8 cellular contexts compared by ENCODE assay signal in genomic region chr12:7934560-7935463, GRCh38. TPM values are rescaled to one million over a fixed set of nuclear protein-coding genes. Genes with fewer than 3 reads are reported as not detected.
A peak's percentile ranks its signal among the peaks of the same experiment; 100 is the strongest.
DNase-seq lines count a peak whose midpoint lies in the region; ATAC-seq and TF ChIP-seq lines count a peak whose summit lies in the region.

No MANE protein-coding gene starts in this region.

- H3K23ac ChIP-seq in H9 (ENCODE audit: insufficient read length, low read depth, low read length) = no peak overlapping the region

- no peak overlapping the region for H3K56ac ChIP-seq in H9 (ENCODE audit: insufficient read length, low read depth, low read length)

- no CpG with 5 or more reads among the region's 24 CpGs for WGBS in H9 (ENCODE audit: extremely low coverage, insufficient read length, low lambda C conversion rate)

- no peak overlapping the region for H4K8ac ChIP-seq in H9 (replicated peaks; ENCODE audit: insufficient read length, low read depth, low read length)

- no peaks in the 10 kb centered on the region for H3K9me3 ChIP-seq in A673 (ENCODE audit: low read depth, low read length, poor library complexity, severe bottlenecking)
- no peaks in the 10 kb centered on the region for H3K9me3 ChIP-seq in H9 (ENCODE audit: control insufficient read depth, low read depth, low read length)
- H3K9me3 ChIP-seq in muscle layer of colon (ENCODE audit: low read length) = no peaks in the 10 kb centered on the region

- no peak overlapping the region for H2BK120ac ChIP-seq in H9 (ENCODE audit: low read depth, low read length, poor library complexity, severe bottlenecking)

- H3K23me2 ChIP-seq in H9 (ENCODE audit: insufficient read length, low read depth, low read length, poor library complexity, severe bottlenecking) = peaks cover 11% of the 10 kb centered on the region

- no peak overlapping the region for H3K27ac Mint-ChIP-seq in H9

- no peak overlapping the region for H2BK12ac ChIP-seq in H9 (ENCODE audit: insufficient read length, low read depth, low read length)

- H4K20me1 ChIP-seq in H9 (ENCODE audit: control insufficient read depth, insufficient read depth, insufficient read length) = no peaks in the 10 kb centered on the region

- H3K9ac ChIP-seq in H9 (ENCODE audit: extremely low read depth, insufficient read length, low read length) (peak overlapping the region; percentile 96), muscle layer of colon (ENCODE audit: low read length) (peak overlapping the region; percentile 84)

- no TSS peak for BruUV-seq in A673 (replicated peaks; lab: Mats Ljungman, UMichigan)

- H3K4me3 ChIP-seq in A673 (ENCODE audit: low read depth, low read length, poor library complexity, severe bottlenecking) (peak overlapping the region; percentile 59), dorsolateral prefrontal cortex (peak overlapping the region; percentile 28 to 92 (median 73)), muscle layer of colon (ENCODE audit: low read depth in 1 of 2, low read length in 2 of 2) (peak overlapping the region; percentile 40 to 71)

- DNase-seq in A673 (ENCODE audit: low spot score) (no peak), H9 (no peak), dorsolateral prefrontal cortex (peak in 1 of 10 donors; percentile 32), RPMI8226 (no peak), MV-4-11 (lab: John Stamatoyannopoulos, UW) (no peak)

- no peak overlapping the region for H3K18ac ChIP-seq in H9 (ENCODE audit: insufficient read length, low read depth, low read length)

- peak overlapping the region; percentile 70 for H3K27ac ChIP-seq in A673 (ENCODE audit: low read depth, low read length, poor library complexity, severe bottlenecking)
- no peak overlapping the region for H3K27ac ChIP-seq in H9 (ENCODE audit: insufficient read length, low read depth, low read length)
- H3K27ac ChIP-seq in dorsolateral prefrontal cortex = peak overlapping the region in 57 of 59 donors; percentile 25 to 96 (median 88)
- peak overlapping the region; percentile 75 for H3K27ac ChIP-seq in muscle layer of colon (ENCODE audit: low read depth, low read length)

- TF ChIP-seq CTCF in A673 (conservative IDR thresholded peaks at IDR 0.05; ENCODE audit: low read depth, low read length) (no peak), H9 (conservative IDR thresholded peaks at IDR 0.05) (no peak), dorsolateral prefrontal cortex (IDR thresholded peaks at IDR 0.05 in 54 of 56, conservative IDR thresholded peaks at IDR 0.05 in 2 of 56; ENCODE audit: low read depth in 1 of 56, partially characterized antibody in 56 of 56) (no peak)

- H3K14ac ChIP-seq in H9 (ENCODE audit: insufficient read depth, low read length) = no peak overlapping the region

- ATAC-seq in GM18511 (IDR thresholded peaks at IDR 0.05; ENCODE audit: unreplicated experiment) (no peak), HG03039 (IDR thresholded peaks at IDR 0.05; ENCODE audit: unreplicated experiment) (no peak)

- H3K4me1 Mint-ChIP-seq in H9 = peaks cover 17 to 20% of the 10 kb centered on the region in 2 experiments

- H2BK15ac ChIP-seq in H9 (ENCODE audit: low read depth, low read length) = no peak overlapping the region

- H3K79me1 ChIP-seq in H9 (ENCODE audit: insufficient read depth, low read depth, low read length, poor library complexity, severe bottlenecking) = no peaks in the 10 kb centered on the region

- no peak overlapping the region for H2AK5ac ChIP-seq in H9 (ENCODE audit: insufficient read length, low read length)

- H3K27me3 Mint-ChIP-seq in H9 (ENCODE audit: low read depth) = no peaks in the 10 kb centered on the region

- H3K4me1 ChIP-seq in A673 (ENCODE audit: insufficient read depth, low read length, poor library complexity, severe bottlenecking) (peaks cover 35% of the 10 kb centered on the region), H9 (ENCODE audit: insufficient read depth, low read length) (no peaks in the 10 kb centered on the region), muscle layer of colon (ENCODE audit: insufficient read depth, low read length) (peaks cover 17% of the 10 kb centered on the region)

- no peak overlapping the region for H3K4me3 Mint-ChIP-seq in H9

- intact Hi-C loops in A673 (cut with micrococcal nuclease; ENCODE audit: unreplicated experiment) (loop anchor here (5.0 kb wide), 2 partner anchors 37 to 302 kb away; no protein-coding TSS in a partner anchor), dorsolateral prefrontal cortex (cut with DNase I) (loop anchor here (2.0 to 10.0 kb wide), 4 partner anchors 26 to 90 kb away; no protein-coding TSS in a partner anchor)

- peaks cover 29% of the 10 kb centered on the region for H3K36me3 ChIP-seq in A673 (ENCODE audit: insufficient read depth, low read length, poor library complexity, severe bottlenecking)
- H3K36me3 ChIP-seq in muscle layer of colon (ENCODE audit: insufficient read depth, low read length) = peaks cover 16% of the 10 kb centered on the region

- POLR2A ChIA-PET in A673 (lab: Charles Lee; ENCODE audit: low non-redundant PET) = no interaction called here

- no peak overlapping the region for H4K5ac ChIP-seq in H9 (ENCODE audit: insufficient read length, low read depth, low read length)

- H3K27me3 ChIP-seq in A673 (replicated peaks; ENCODE audit: insufficient read depth, low read depth, low read length, poor library complexity) (no peaks in the 10 kb centered on the region), H9 (ENCODE audit: insufficient read depth, low read length) (no peaks in the 10 kb centered on the region), dorsolateral prefrontal cortex (no peaks in the 10 kb centered on the region), muscle layer of colon (ENCODE audit: control insufficient read depth in 1 of 2, insufficient read depth in 2 of 2, low read length in 2 of 2) (no peaks in the 10 kb centered on the region)

- H3K79me2 ChIP-seq in H9 (ENCODE audit: insufficient read depth, low read length) = peaks cover 24% of the 10 kb centered on the region

- H3K9me3 Mint-ChIP-seq in H9 = no peaks in the 10 kb centered on the region

- H3K36me3 Mint-ChIP-seq in H9 (ENCODE audit: insufficient read depth in 1 of 3, low read depth in 3 of 3) = peaks cover 0 to 16% (median 0%) of the 10 kb centered on the region in 3 experiments; a peak in 6 of 7 replicates

- no peak overlapping the region for H2BK5ac ChIP-seq in H9 (ENCODE audit: insufficient read length, low read length)

- H3K4ac ChIP-seq in H9 (ENCODE audit: low read depth, low read length) = no peak overlapping the region

- peak overlapping the region; percentile 90 for H3K4me2 ChIP-seq in H9 (ENCODE audit: insufficient read depth, insufficient read length, low read length)

- H2AFZ ChIP-seq in H9 (ENCODE audit: low read length) = no peak overlapping the region

- no peak overlapping the region for H2BK20ac ChIP-seq in H9 (ENCODE audit: low read depth, low read length, poor library complexity, severe bottlenecking)

- CTCF ChIA-PET in A673 (lab: Charles Lee) = interaction anchor here (0.6 to 2.0 kb wide), 2 partner anchors 143 to 197 kb away, joined by 5 to 16 read pairs; no protein-coding TSS in a partner anchor

- no peak overlapping the region for H3T11ph ChIP-seq in H9 (ENCODE audit: low read length)

- H4K91ac ChIP-seq in H9 (ENCODE audit: insufficient read length, low read depth, low read length) = no peak overlapping the region

RNA-seq across cellular contexts. Expression of gene SLC2A3, which starts 1.2 kb away (rescaled TPM):
- total RNA-seq in A673 (2021) (23.0 and 30.2 TPM in 2 replicates), H9 (2021) (569 and 581 TPM in 2 replicates), dorsolateral prefrontal cortex (100 to 1,000 TPM in 74 of 120 experiments, 10 to 100 TPM in 46; 42.4 to 309 (median 110) TPM)
